In the genomic region with DNA sequence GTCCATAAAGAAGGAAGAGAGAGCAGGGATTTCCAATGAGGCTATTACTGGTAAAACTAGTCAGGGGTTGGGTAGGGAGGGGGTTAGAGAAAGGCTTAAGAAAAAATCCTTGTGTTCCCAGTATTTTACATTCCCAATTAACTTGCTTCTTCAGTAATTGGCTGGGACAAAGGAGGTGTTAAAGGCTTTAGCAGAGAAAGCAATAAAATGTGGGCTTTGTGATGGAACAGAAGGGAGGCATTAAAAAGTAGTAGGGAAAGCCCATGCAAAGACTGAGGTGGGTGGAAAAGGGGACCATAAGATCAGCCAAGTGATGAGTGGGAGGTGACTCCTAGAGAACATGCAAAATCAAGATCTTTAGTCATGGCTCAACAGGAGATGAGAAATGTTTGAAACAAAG, we compare ENCODE assay signal across 33 cellular contexts.
"Had no signal": no experiment of that assay in that cellular context is flagged by ENCODE, and none has a peak within 500 bp of the region (broad histone marks: within the 10 kb centered on the region; RNA-seq: fewer than 3 reads in every experiment).

No MANE protein-coding gene starts in this region.

- H3K9me3 ChIP-seq: adrenal gland, colonic mucosa had no signal

- H3K27me3 ChIP-seq: cardiac muscle cell, colonic mucosa had no signal

- DNase-seq: activated CD4-positive, alpha-beta memory T cell treated with anti-CD3 and anti-CD28 coated beads, Interleukin-2, amount 10 ng/mL, durations not matched to agents 7 days and 5 days; activated CD4-positive, alpha-beta T cell treated with anti-CD3 and anti-CD28 coated beads for 1 hour; activated CD4-positive, alpha-beta T cell treated with anti-CD3 and anti-CD28 coated beads for 4 hours; activated CD4-positive, alpha-beta T cell treated with anti-CD3 and anti-CD28 coated beads, Interleukin-2, amount 10 ng/mL, durations not matched to agents 7 days and 5 days; activated CD4-positive, alpha-beta T cell treated with anti-CD3 and anti-CD28 coated beads, Interleukin-2, amount 50 U/mL, for 4 hours; activated CD8-positive, alpha-beta memory T cell treated with anti-CD3 and anti-CD28 coated beads, Interleukin-2, amount 50 U/mL, for 48 hours; activated effector memory CD4-positive, alpha-beta T cell treated with Interleukin-2 at 50 U/mL for 16 hours; activated gamma-delta T cell treated with Interleukin-2 at 50 U/mL for 16 hours; activated naive CD4-positive, alpha-beta T cell treated with anti-CD3 and anti-CD28 coated beads, Interleukin-2, amount 50 U/mL, for 16 hours; activated naive CD4-positive, alpha-beta T cell treated with Interleukin-2 at 50 U/mL for 16 hours; activated naive CD8-positive, alpha-beta T cell treated with anti-CD3 and anti-CD28 coated beads for 36 hours; activated naive CD8-positive, alpha-beta T cell treated with anti-CD3 and anti-CD28 coated beads, Interleukin-2, amount 50 U/mL, for 24 hours; activated T-cell treated with anti-CD3 and anti-CD28 coated beads for 4 hours; activated T-cell treated with anti-CD3 and anti-CD28 coated beads, Interleukin-2, amount 50 U/mL, for 4 hours; adrenal gland; amygdala; aorta; central memory CD4-positive, alpha-beta T cell; cerebellar nuclear complex; colonic mucosa; dorsolateral prefrontal cortex; effector memory CD4-positive, alpha-beta T cell; endodermal cell; foreskin fibroblast; head of caudate nucleus; T-helper 1 cell; T-helper 2 cell had no signal

- H3K27me3 Mint-ChIP-seq: activated CD4-positive, alpha-beta memory T cell treated with anti-CD3 and anti-CD28 coated beads, Interleukin-2, amount 10 ng/mL, durations not matched to agents 7 days and 5 days; activated CD4-positive, alpha-beta T cell treated with anti-CD3 and anti-CD28 coated beads, Interleukin-2, amount 10 ng/mL, durations not matched to agents 7 days and 5 days; activated naive CD8-positive, alpha-beta T cell treated with anti-CD3 and anti-CD28 coated beads for 36 hours; activated naive CD8-positive, alpha-beta T cell treated with anti-CD3 and anti-CD28 coated beads, Interleukin-2, amount 50 U/mL, for 24 hours; activated T-helper 17 cell treated with anti-CD3 and anti-CD28 coated beads, Interleukin-2, amount 50 U/mL, for 72 hours; brain; dendritic cell treated with granulocyte-macrophage colony-stimulating factor and Interleukin-4, amounts not matched to agents 40 ng/mL and 50 ng/mL, for 4 days had no signal

- H3K27ac ChIP-seq: adrenal gland, breast epithelium, cardiac muscle cell, colonic mucosa, dorsolateral prefrontal cortex had no signal

- H3K36me3 Mint-ChIP-seq: activated naive CD8-positive, alpha-beta T cell treated with anti-CD3 and anti-CD28 coated beads for 36 hours; brain had no signal

- H3K4me1 ChIP-seq: adrenal gland, breast epithelium, colonic mucosa had no signal

- ATAC-seq: activated naive CD8-positive, alpha-beta T cell treated with anti-CD3 and anti-CD28 coated beads, Interleukin-2, amount 50 U/mL, for 24 hours; activated T-cell treated with anti-CD3 and anti-CD28 coated beads, Interleukin-2, amount 50 U/mL, for 4 hours; activated T-helper 17 cell treated with anti-CD3 and anti-CD28 coated beads, Interleukin-2, amount 50 U/mL, for 72 hours; esophagus mucosa had no signal

- H3K36me3 ChIP-seq: adrenal gland, breast epithelium, cardiac muscle cell, colonic mucosa had no signal

- H3K4me1 Mint-ChIP-seq: activated CD4-positive, alpha-beta memory T cell treated with anti-CD3 and anti-CD28 coated beads, Interleukin-2, amount 10 ng/mL, durations not matched to agents 7 days and 5 days; activated CD4-positive, alpha-beta T cell treated with anti-CD3 and anti-CD28 coated beads, Interleukin-2, amount 10 ng/mL, durations not matched to agents 7 days and 5 days; activated naive CD8-positive, alpha-beta T cell treated with anti-CD3 and anti-CD28 coated beads for 36 hours; activated naive CD8-positive, alpha-beta T cell treated with anti-CD3 and anti-CD28 coated beads, Interleukin-2, amount 50 U/mL, for 24 hours; activated T-helper 17 cell treated with anti-CD3 and anti-CD28 coated beads, Interleukin-2, amount 50 U/mL, for 72 hours had no signal

- H3K4me3 ChIP-seq: adrenal gland, breast epithelium, cardiac muscle cell, colonic mucosa, dorsolateral prefrontal cortex had no signal

- H3K27ac Mint-ChIP-seq: activated CD4-positive, alpha-beta memory T cell treated with anti-CD3 and anti-CD28 coated beads, Interleukin-2, amount 10 ng/mL, durations not matched to agents 7 days and 5 days; activated CD4-positive, alpha-beta T cell treated with anti-CD3 and anti-CD28 coated beads, Interleukin-2, amount 10 ng/mL, durations not matched to agents 7 days and 5 days; activated naive CD8-positive, alpha-beta T cell treated with anti-CD3 and anti-CD28 coated beads for 36 hours; activated naive CD8-positive, alpha-beta T cell treated with anti-CD3 and anti-CD28 coated beads, Interleukin-2, amount 50 U/mL, for 24 hours; activated T-helper 17 cell treated with anti-CD3 and anti-CD28 coated beads, Interleukin-2, amount 50 U/mL, for 72 hours; dendritic cell treated with granulocyte-macrophage colony-stimulating factor and Interleukin-4, amounts not matched to agents 40 ng/mL and 50 ng/mL, for 4 days; endodermal cell had no signal

- H3K9me3 Mint-ChIP-seq: activated CD4-positive, alpha-beta memory T cell treated with anti-CD3 and anti-CD28 coated beads, Interleukin-2, amount 10 ng/mL, durations not matched to agents 7 days and 5 days; activated CD4-positive, alpha-beta T cell treated with anti-CD3 and anti-CD28 coated beads, Interleukin-2, amount 10 ng/mL, durations not matched to agents 7 days and 5 days; activated naive CD8-positive, alpha-beta T cell treated with anti-CD3 and anti-CD28 coated beads for 36 hours; activated naive CD8-positive, alpha-beta T cell treated with anti-CD3 and anti-CD28 coated beads, Interleukin-2, amount 50 U/mL, for 24 hours; activated T-cell treated with anti-CD3 and anti-CD28 coated beads, Interleukin-2, amount 50 U/mL, for 4 hours; activated T-helper 17 cell treated with anti-CD3 and anti-CD28 coated beads, Interleukin-2, amount 50 U/mL, for 72 hours; dendritic cell treated with granulocyte-macrophage colony-stimulating factor and Interleukin-4, amounts not matched to agents 40 ng/mL and 50 ng/mL, for 4 days had no signal

- H3K4me3 Mint-ChIP-seq: activated CD4-positive, alpha-beta memory T cell treated with anti-CD3 and anti-CD28 coated beads, Interleukin-2, amount 10 ng/mL, durations not matched to agents 7 days and 5 days; activated CD4-positive, alpha-beta T cell treated with anti-CD3 and anti-CD28 coated beads, Interleukin-2, amount 10 ng/mL, durations not matched to agents 7 days and 5 days; activated naive CD8-positive, alpha-beta T cell treated with anti-CD3 and anti-CD28 coated beads for 36 hours; activated naive CD8-positive, alpha-beta T cell treated with anti-CD3 and anti-CD28 coated beads, Interleukin-2, amount 50 U/mL, for 24 hours; activated T-cell treated with anti-CD3 and anti-CD28 coated beads, Interleukin-2, amount 50 U/mL, for 4 hours; activated T-helper 17 cell treated with anti-CD3 and anti-CD28 coated beads, Interleukin-2, amount 50 U/mL, for 72 hours; brain; dendritic cell treated with granulocyte-macrophage colony-stimulating factor and Interleukin-4, amounts not matched to agents 40 ng/mL and 50 ng/mL, for 4 days; endodermal cell had no signal
